ENCODE assay signal across 17 cellular contexts in the genomic region with DNA sequence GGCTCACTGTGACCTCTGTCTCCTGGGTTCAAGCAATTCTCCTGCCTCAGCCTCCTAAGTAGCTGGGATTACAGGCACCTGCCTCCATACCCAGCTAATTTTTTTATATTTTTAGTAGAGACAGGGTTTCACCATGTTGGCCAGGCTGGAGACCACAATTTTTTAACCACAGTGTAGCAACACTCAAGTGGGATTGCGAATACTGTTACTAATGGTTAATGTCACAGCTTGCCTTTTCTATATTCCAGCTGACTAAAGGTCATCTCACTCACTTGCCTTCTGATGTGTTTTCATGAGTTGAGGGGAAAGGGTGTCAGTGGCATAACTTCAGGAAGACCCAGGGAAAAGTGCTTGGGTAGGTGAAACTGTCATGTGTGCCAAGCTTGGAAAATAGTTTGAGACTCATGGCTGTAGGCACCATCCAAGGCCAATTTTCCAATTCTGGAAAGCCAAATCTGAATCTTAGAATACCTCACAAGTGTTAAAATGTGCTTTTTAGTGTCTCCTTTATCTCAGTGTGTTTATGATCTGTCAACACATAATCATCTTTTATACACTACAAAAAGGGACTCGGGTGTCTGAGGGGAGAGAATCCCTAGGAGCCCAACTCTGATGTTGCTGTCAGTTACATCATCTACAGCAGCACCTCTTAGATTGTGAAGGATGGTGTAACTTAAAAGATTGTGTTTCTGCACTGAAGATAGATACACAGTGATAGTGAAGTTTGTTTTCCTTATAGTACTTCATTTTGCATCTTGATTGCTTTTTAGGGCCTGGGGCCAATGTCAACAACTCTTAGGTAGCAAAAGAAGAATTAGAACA. TPM values are rescaled to one million over a fixed set of nuclear protein-coding genes. Genes with fewer than 3 reads are reported as not detected.
DNase-seq lines count a peak whose midpoint lies in the region; ATAC-seq, FAIRE-seq and TF ChIP-seq lines count a peak whose summit lies in the region.
"Had no signal": no experiment of that assay in that cellular context is flagged by ENCODE, and none has a peak within 500 bp of the region (broad histone marks: within the 10 kb centered on the region; RNA-seq: fewer than 3 reads in every experiment).

No MANE protein-coding gene starts in this region.

- H4K20me1 ChIP-seq in astrocyte (ENCODE audit: insufficient read depth, low read length): no peaks in the 10 kb centered on the region

- peak; percentile 57 for DNase-seq in SIG-M5 treated with dmso at 0.1 percent for 504 hours (lab: John Stamatoyannopoulos, UW; ENCODE audit: unreplicated experiment)
- no peak for DNase-seq in SIG-M5 (lab: John Stamatoyannopoulos, UW)
- peak; percentile 12 for DNase-seq in LHCN-M2 (ENCODE audit: low read depth)
- DNase-seq in astrocyte (ENCODE audit: low read depth): no peak
- DNase-seq in psoas muscle: no peak
- DNase-seq in midbrain (lab: John Stamatoyannopoulos, UW): no peak
- DNase-seq in NCI-H2029 (lab: John Stamatoyannopoulos, UW): no peak
- DNase-seq: ACHN; activated CD8-positive, alpha-beta memory T cell treated with anti-CD3 and anti-CD28 coated beads, Interleukin-2, amount 50 U/mL, for 48 hours; Calu3; GOT3; NCI-H1694; NCI-H524 treated with DMSO at 0.1 percent for 48 hours; SJCRH30; spleen had no signal

- no peak for ATAC-seq in psoas muscle
- no peak for ATAC-seq in HG02759 (IDR thresholded peaks at IDR 0.05; ENCODE audit: unreplicated experiment)

- no peaks in the 10 kb centered on the region for H3K79me2 ChIP-seq in astrocyte (ENCODE audit: insufficient read depth, low read length)

- H3K4me1 Mint-ChIP-seq in astrocyte (ENCODE audit: low read depth, unreplicated experiment): peaks cover 32% of the 10 kb centered on the region

- no peaks in the 10 kb centered on the region for H3K9me3 ChIP-seq in astrocyte (ENCODE audit: insufficient read depth, low read depth, low read length)
- no peaks in the 10 kb centered on the region for H3K9me3 ChIP-seq in psoas muscle
- H3K9me3 ChIP-seq: spleen had no signal

- H3K27ac ChIP-seq in astrocyte (ENCODE audit: low read depth, low read length) (no peak overlapping the region), psoas muscle (peak overlapping the region; percentile 14)
- H3K27ac ChIP-seq: coronary artery, SJCRH30, spleen had no signal

- peaks cover 16% of the 10 kb centered on the region for H3K36me3 Mint-ChIP-seq in astrocyte (ENCODE audit: low read depth, unreplicated experiment)

- TF ChIP-seq CTCF in astrocyte (IDR thresholded peaks at IDR 0.05; ENCODE audit: insufficient read depth, low read depth, low read length) (no peak), psoas muscle (IDR thresholded peaks at IDR 0.05) (no peak)

- no peak overlapping the region for H3K4me3 Mint-ChIP-seq in astrocyte (ENCODE audit: unreplicated experiment)

- H3K36me3 ChIP-seq in astrocyte (ENCODE audit: insufficient read depth, low read length): peaks cover 28% of the 10 kb centered on the region
- H3K36me3 ChIP-seq in psoas muscle (ENCODE audit: insufficient read depth in 1 of 2, low read depth in 1 of 2): peaks cover 16 to 59% of the 10 kb centered on the region in 2 donors

- WGBS in psoas muscle, 3 donors: 81 to 85% (median 81%) methylated on average over 2 of the region's 2 CpGs

- H3K4me1 ChIP-seq in astrocyte (ENCODE audit: insufficient read depth, low read length): peaks cover 16% of the 10 kb centered on the region
- peaks cover 36% of the 10 kb centered on the region for H3K4me1 ChIP-seq in psoas muscle
- H3K4me1 ChIP-seq: SJCRH30, spleen had no signal

- H3K27me3 ChIP-seq in astrocyte (ENCODE audit: insufficient read depth, low read length) (no peaks in the 10 kb centered on the region), psoas muscle (ENCODE audit: insufficient read depth in 3 of 3, low read length in 2 of 3) (no peaks in the 10 kb centered on the region)
- H3K27me3 ChIP-seq: SJCRH30, spleen had no signal

- H3K4me3 ChIP-seq in astrocyte (ENCODE audit: insufficient read depth, low read depth, low read length) (no peak overlapping the region), psoas muscle (no peak overlapping the region)
- H3K4me3 ChIP-seq: coronary artery, SJCRH30, spleen had no signal

- H3K27ac Mint-ChIP-seq in astrocyte (ENCODE audit: unreplicated experiment): peak overlapping the region; percentile 41

- FAIRE-seq in astrocyte (lab: Jason Lieb, UNC): no peak

- H3K9me3 Mint-ChIP-seq in astrocyte (ENCODE audit: unreplicated experiment): no peaks in the 10 kb centered on the region

- H3K27me3 Mint-ChIP-seq in astrocyte (ENCODE audit: low read depth, unreplicated experiment): no peaks in the 10 kb centered on the region

- H2AFZ ChIP-seq in astrocyte (ENCODE audit: low read depth, low read length): no peak overlapping the region

- H3K4me2 ChIP-seq in astrocyte (ENCODE audit: low read length): no peak overlapping the region

- intact Hi-C loops in psoas muscle (cut with DNase I): no loop called here

- no peak overlapping the region for H3K9ac ChIP-seq in astrocyte (ENCODE audit: low read length)

RNA-seq across cellular contexts. Expression of a gene that starts 27.1 kb away (rescaled TPM):
- total RNA-seq in LHCN-M2 (2014; rRNA removed): 101 and 127 TPM in 2 replicates
- 35.3 TPM for polyA plus RNA-seq in LHCN-M2 (2012)
- 102 and 107 TPM in 2 replicates for total RNA-seq in astrocyte
- total RNA-seq in psoas muscle: 10 to 100 TPM; 56.3 to 97.6 (median 73.4) TPM
- 100 to 1,000 TPM in 1 of 3 donors, 10 to 100 TPM in 2; 40.9 to 100 (median 42.6) TPM for polyA plus RNA-seq in psoas muscle

RNA-seq across cellular contexts. Expression of a gene that starts 27.3 kb away (rescaled TPM):
- total RNA-seq in LHCN-M2 (2014; rRNA removed) (78.5 and 86.0 TPM in 2 replicates), astrocyte (86.0 and 86.2 TPM in 2 replicates), psoas muscle (10 to 100 TPM; 41.1 to 52.4 (median 48.5) TPM)
- 62.9 TPM for polyA plus RNA-seq in LHCN-M2 (2012)
- polyA plus RNA-seq in psoas muscle: 10 to 100 TPM; 16.9 to 39.0 (median 28.6) TPM

RNA-seq across cellular contexts. Expression of a gene that starts 41.4 kb away (rescaled TPM):
- total RNA-seq in LHCN-M2 (2014; rRNA removed) (27.1 and 37.1 TPM in 2 replicates), astrocyte (26.6 and 29.0 TPM in 2 replicates), psoas muscle (10 to 100 TPM; 29.1 to 70.6 (median 39.9) TPM)
- polyA plus RNA-seq in LHCN-M2 (2012): 16.7 TPM
- polyA plus RNA-seq in psoas muscle: 10 to 100 TPM; 19.1 to 31.0 (median 30.3) TPM

RNA-seq across cellular contexts. Expression of a gene that starts 53.1 kb away (rescaled TPM):
- total RNA-seq in LHCN-M2 (2014; rRNA removed): 132 and 134 TPM in 2 replicates
- polyA plus RNA-seq in LHCN-M2 (2012): 69.8 TPM
- total RNA-seq in astrocyte: 86.2 TPM in 2 replicates
- total RNA-seq in psoas muscle: 100 to 1,000 TPM; 146 to 270 (median 194) TPM
- polyA plus RNA-seq in psoas muscle: 100 to 1,000 TPM; 106 to 453 (median 160) TPM

Comparison
In these comparisons a context has a peak if more than half of its experiments do, and no peak if none do; other contexts are left out.
1. DNase-seq: peak in SIG-M5 treated with dmso at 0.1 percent for 504 hours (single experiment) and LHCN-M2 (single experiment); none in SIG-M5 (single experiment), astrocyte (single experiment), psoas muscle (0 of 2), midbrain (single experiment) and NCI-H2029 (single experiment).